ENCODE assay signal across 1 cellular context in the genomic region with DNA sequence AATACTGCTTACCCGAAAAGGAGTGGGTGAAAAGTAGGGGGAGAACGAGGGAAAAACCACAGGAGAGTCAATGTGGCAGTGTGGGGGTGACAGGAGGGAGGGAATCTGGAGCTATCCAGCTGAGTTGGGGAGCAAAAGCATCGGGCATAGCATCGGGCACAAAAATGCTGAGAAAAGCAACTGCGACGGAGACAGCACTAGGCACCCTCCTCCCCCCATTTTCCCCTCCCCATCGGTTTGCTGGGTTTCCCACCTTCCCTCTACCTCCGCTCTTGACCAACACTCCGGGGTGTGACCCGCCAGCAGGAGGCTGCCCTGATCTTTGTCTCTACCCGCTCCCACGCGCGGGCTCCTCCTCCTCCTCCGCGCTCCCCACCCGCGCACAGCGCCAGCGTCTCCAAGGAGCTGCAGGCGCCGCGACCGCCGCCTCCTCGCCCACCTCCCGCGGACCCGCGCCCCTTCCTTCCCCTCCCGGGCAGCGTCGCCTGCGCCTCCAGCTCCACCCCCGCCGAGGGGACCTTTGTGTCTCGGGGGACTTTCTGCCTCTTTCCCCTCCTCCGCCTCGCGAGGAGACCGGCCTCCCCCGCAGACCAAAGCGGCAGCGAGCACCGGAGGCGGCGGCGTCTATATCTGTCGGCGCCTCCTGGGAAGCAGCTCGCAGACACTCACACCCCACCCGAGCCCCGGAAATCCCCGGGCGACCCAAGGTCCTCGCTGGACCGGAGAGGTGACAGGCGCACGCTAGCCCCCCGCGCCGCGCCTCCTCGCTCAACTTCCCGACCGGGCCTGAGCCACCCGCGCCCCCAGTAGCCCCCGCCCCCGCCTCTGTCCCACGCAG.
TF ChIP-seq lines count a peak whose summit lies in the region.

No MANE protein-coding gene starts in this region.

TF ChIP-seq in HepG2, 621 proteins besides CTCF, POLR2A, EP300 and RAD21 (continued from another document and continues in another):
- TF ChIP-seq, protein P1, sequence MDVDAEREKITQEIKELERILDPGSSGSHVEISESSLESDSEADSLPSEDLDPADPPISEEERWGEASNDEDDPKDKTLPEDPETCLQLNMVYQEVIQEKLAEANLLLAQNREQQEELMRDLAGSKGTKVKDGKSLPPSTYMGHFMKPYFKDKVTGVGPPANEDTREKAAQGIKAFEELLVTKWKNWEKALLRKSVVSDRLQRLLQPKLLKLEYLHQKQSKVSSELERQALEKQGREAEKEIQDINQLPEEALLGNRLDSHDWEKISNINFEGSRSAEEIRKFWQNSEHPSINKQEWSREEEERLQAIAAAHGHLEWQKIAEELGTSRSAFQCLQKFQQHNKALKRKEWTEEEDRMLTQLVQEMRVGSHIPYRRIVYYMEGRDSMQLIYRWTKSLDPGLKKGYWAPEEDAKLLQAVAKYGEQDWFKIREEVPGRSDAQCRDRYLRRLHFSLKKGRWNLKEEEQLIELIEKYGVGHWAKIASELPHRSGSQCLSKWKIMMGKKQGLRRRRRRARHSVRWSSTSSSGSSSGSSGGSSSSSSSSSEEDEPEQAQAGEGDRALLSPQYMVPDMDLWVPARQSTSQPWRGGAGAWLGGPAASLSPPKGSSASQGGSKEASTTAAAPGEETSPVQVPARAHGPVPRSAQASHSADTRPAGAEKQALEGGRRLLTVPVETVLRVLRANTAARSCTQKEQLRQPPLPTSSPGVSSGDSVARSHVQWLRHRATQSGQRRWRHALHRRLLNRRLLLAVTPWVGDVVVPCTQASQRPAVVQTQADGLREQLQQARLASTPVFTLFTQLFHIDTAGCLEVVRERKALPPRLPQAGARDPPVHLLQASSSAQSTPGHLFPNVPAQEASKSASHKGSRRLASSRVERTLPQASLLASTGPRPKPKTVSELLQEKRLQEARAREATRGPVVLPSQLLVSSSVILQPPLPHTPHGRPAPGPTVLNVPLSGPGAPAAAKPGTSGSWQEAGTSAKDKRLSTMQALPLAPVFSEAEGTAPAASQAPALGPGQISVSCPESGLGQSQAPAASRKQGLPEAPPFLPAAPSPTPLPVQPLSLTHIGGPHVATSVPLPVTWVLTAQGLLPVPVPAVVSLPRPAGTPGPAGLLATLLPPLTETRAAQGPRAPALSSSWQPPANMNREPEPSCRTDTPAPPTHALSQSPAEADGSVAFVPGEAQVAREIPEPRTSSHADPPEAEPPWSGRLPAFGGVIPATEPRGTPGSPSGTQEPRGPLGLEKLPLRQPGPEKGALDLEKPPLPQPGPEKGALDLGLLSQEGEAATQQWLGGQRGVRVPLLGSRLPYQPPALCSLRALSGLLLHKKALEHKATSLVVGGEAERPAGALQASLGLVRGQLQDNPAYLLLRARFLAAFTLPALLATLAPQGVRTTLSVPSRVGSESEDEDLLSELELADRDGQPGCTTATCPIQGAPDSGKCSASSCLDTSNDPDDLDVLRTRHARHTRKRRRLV (CRISPR knock-in tag; IDR thresholded peaks at IDR 0.05): no peak
- TF ChIP-seq MAX (IDR thresholded peaks at IDR 0.05) (no peak), ATF3 (CRISPR knock-in tag; IDR thresholded peaks at IDR 0.05) (0 out of 2 replicates have a peak, but pooled peaks have one; percentile 29), ZMAT3 (CRISPR knock-in tag; conservative IDR thresholded peaks at IDR 0.05) (no peak), SMYD3 (CRISPR knock-in tag; IDR thresholded peaks at IDR 0.05) (no peak), ZNF709 (CRISPR knock-in tag; IDR thresholded peaks at IDR 0.05) (0 out of 2 replicates have a peak, but pooled peaks have one; percentile 21), ZNF350 (CRISPR knock-in tag; IDR thresholded peaks at IDR 0.05; ENCODE audit: borderline replicate concordance, low read depth) (peak; percentile 48; the same call in 1 of the 2 replicates), HOXA5 (CRISPR knock-in tag; IDR thresholded peaks at IDR 0.05) (0 out of 2 replicates have a peak, but pooled peaks have one; percentile 12), ZNF768 (CRISPR knock-in tag; IDR thresholded peaks at IDR 0.05) (peak; percentile 36; the same call in 1 of the 2 replicates), REL (CRISPR knock-in tag; conservative IDR thresholded peaks at IDR 0.05) (peak; percentile 16; the same call in 1 of the 2 replicates), POGK (CRISPR knock-in tag; conservative IDR thresholded peaks at IDR 0.05) (0 out of 2 replicates have a peak, but pooled peaks have one; percentile 17), HIC2 (CRISPR knock-in tag; IDR thresholded peaks at IDR 0.05; ENCODE audit: low read depth) (no peak), FOXP1 (IDR thresholded peaks at IDR 0.05) (no peak), FOXP1 (CRISPR knock-in tag; IDR thresholded peaks at IDR 0.05) (no peak), ZNF737 (CRISPR knock-in tag; IDR thresholded peaks at IDR 0.05; ENCODE audit: borderline replicate concordance) (no peak), SP2 (CRISPR knock-in tag; IDR thresholded peaks at IDR 0.05) (peak; percentile 36; the same call in 1 of the 2 replicates), MIER3 (CRISPR knock-in tag; IDR thresholded peaks at IDR 0.05; ENCODE audit: borderline replicate concordance) (peak; percentile 42; the same call in 1 of the 2 replicates), BRD4 (CRISPR knock-in tag; IDR thresholded peaks at IDR 0.05) (peak; percentile 5; the same call in 1 of the 2 replicates), MXD1 (CRISPR knock-in tag; IDR thresholded peaks at IDR 0.05) (0 out of 2 replicates have a peak, but pooled peaks have one; percentile 11), ZSCAN25 (CRISPR knock-in tag; IDR thresholded peaks at IDR 0.05) (no peak), ZNF761 (CRISPR knock-in tag; conservative IDR thresholded peaks at IDR 0.05) (0 out of 2 replicates have a peak, but pooled peaks have one; percentile 44), GMEB1 (CRISPR knock-in tag; IDR thresholded peaks at IDR 0.05; ENCODE audit: borderline replicate concordance) (no peak), ZNF891 (CRISPR knock-in tag; IDR thresholded peaks at IDR 0.05) (no peak), SKIL (CRISPR knock-in tag; IDR thresholded peaks at IDR 0.05; ENCODE audit: borderline replicate concordance) (peak; percentile 45; the same call in 1 of the 2 replicates), ZHX1 (CRISPR knock-in tag; IDR thresholded peaks at IDR 0.05; ENCODE audit: low read depth) (no peak), ZFP41 (CRISPR knock-in tag; IDR thresholded peaks at IDR 0.05; ENCODE audit: borderline replicate concordance) (no peak), ZNF180 (CRISPR knock-in tag; IDR thresholded peaks at IDR 0.05; ENCODE audit: borderline replicate concordance, low read depth) (no peak)
- TF ChIP-seq, protein P2, sequence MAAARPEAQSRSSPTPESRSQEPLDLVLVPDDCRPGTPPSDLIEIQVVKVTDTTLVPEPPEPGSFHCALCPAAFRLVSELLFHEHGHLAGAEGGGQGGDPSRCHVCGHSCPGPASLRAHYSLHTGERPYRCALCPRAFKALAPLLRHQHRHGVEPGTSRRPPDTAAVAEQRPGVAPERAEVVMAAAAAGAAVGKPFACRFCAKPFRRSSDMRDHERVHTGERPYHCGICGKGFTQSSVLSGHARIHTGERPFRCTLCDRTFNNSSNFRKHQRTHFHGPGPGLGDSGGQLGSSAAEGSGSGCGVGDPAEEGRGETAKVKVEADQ (CRISPR knock-in tag; IDR thresholded peaks at IDR 0.05; ENCODE audit: borderline replicate concordance): no peak
- TF ChIP-seq, protein P3, sequence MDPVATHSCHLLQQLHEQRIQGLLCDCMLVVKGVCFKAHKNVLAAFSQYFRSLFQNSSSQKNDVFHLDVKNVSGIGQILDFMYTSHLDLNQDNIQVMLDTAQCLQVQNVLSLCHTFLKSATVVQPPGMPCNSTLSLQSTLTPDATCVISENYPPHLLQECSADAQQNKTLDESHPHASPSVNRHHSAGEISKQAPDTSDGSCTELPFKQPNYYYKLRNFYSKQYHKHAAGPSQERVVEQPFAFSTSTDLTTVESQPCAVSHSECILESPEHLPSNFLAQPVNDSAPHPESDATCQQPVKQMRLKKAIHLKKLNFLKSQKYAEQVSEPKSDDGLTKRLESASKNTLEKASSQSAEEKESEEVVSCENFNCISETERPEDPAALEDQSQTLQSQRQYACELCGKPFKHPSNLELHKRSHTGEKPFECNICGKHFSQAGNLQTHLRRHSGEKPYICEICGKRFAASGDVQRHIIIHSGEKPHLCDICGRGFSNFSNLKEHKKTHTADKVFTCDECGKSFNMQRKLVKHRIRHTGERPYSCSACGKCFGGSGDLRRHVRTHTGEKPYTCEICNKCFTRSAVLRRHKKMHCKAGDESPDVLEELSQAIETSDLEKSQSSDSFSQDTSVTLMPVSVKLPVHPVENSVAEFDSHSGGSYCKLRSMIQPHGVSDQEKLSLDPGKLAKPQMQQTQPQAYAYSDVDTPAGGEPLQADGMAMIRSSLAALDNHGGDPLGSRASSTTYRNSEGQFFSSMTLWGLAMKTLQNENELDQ (CRISPR knock-in tag; IDR thresholded peaks at IDR 0.05; ENCODE audit: borderline replicate concordance): no peak
